ENCODE assay signal across 11 cellular contexts in genomic region chr14:35337557-35338255, GRCh38. TPM values are rescaled to one million over a fixed set of nuclear protein-coding genes. Genes with fewer than 3 reads are reported as not detected.
DNase-seq lines count a peak whose midpoint lies in the region; ATAC-seq and TF ChIP-seq lines count a peak whose summit lies in the region.
"Had no signal": no experiment of that assay in that cellular context is flagged by ENCODE, and none has a peak within 500 bp of the region (broad histone marks: within the 10 kb centered on the region; RNA-seq: fewer than 3 reads in every experiment).

No MANE protein-coding gene starts in this region.

- H3K27me3 ChIP-seq in BLaER1 (no peaks in the 10 kb centered on the region), adipocyte (replicated peaks; ENCODE audit: control insufficient read depth, insufficient read depth, low read length) (no peaks in the 10 kb centered on the region), psoas muscle (ENCODE audit: insufficient read depth in 3 of 3, low read length in 2 of 3) (no peaks in the 10 kb centered on the region), SJCRH30 (no peaks in the 10 kb centered on the region)

- no peak for TF ChIP-seq CTCF in psoas muscle (IDR thresholded peaks at IDR 0.05)

- H3K4me2 ChIP-seq in BLaER1: 0 out of 2 replicates have a peak overlapping the region, but pooled peaks have one; percentile 45

- H3K36me3 ChIP-seq in BLaER1 (no peaks in the 10 kb centered on the region), adipocyte (ENCODE audit: control insufficient read depth, insufficient read depth, low read length, severe bottlenecking) (no peaks in the 10 kb centered on the region), psoas muscle (ENCODE audit: insufficient read depth in 1 of 2, low read depth in 1 of 2) (no peaks in the 10 kb centered on the region), SJCRH30 (no peaks in the 10 kb centered on the region)

- WGBS in psoas muscle, 3 donors: 90 to 91% (median 91%) methylated on average over 6 of the region's 6 CpGs

- H3K9me3 ChIP-seq in BLaER1 (no peaks in the 10 kb centered on the region), adipocyte (ENCODE audit: control insufficient read depth, low read length) (no peaks in the 10 kb centered on the region), psoas muscle (no peaks in the 10 kb centered on the region), SJCRH30 (replicated peaks) (no peaks in the 10 kb centered on the region)

- H4K20me1 ChIP-seq in BLaER1: no peaks in the 10 kb centered on the region

- H3K4me1 ChIP-seq in BLaER1 (peaks cover 88% of the 10 kb centered on the region), adipocyte (ENCODE audit: control insufficient read depth, insufficient read depth, low read length) (peaks cover 59% of the 10 kb centered on the region), psoas muscle (peaks cover 49% of the 10 kb centered on the region), SJCRH30 (no peaks in the 10 kb centered on the region)

- H3K27ac ChIP-seq in BLaER1: peak overlapping the region; percentile 67; the same call in 1 of the 2 replicates
- H3K27ac ChIP-seq in psoas muscle: peak overlapping the region; percentile 75
- H3K27ac ChIP-seq in SJCRH30: no peak overlapping the region

- DNase-seq in adipocyte (ENCODE audit: low read depth) (no peak), islet precursor cell (peak; percentile 76), psoas muscle (no peak), NCI-H1930 (lab: John Stamatoyannopoulos, UW) (no peak), T-helper 9 cell (no peak), SJCRH30 (no peak), NCI-H526 (lab: John Stamatoyannopoulos, UW) (no peak)
- DNase-seq: activated naive CD4-positive, alpha-beta T cell treated with anti-CD3 and anti-CD28 coated beads, Interleukin-2, amount 50 U/mL, for 16 hours; AML-193; stimulated activated CD4-positive, alpha-beta T cell treated with anti-CD3 and anti-CD28 coated beads, Interleukin-4, amount 100 ng/mL, for 24 hours had no signal

- intact Hi-C loops in psoas muscle (cut with DNase I): loop anchor here (2.0 to 5.0 kb wide), 2 partner anchors 35 to 69 kb away; no protein-coding TSS in a partner anchor

- H3K4me3 ChIP-seq in BLaER1 (no peak overlapping the region), adipocyte (ENCODE audit: low read length) (peak overlapping the region; percentile 17), psoas muscle (no peak overlapping the region), SJCRH30 (no peak overlapping the region)

- H3K9ac ChIP-seq in BLaER1 (no peak overlapping the region), adipocyte (ENCODE audit: low read length) (peak overlapping the region; percentile 78)

- no peak for ATAC-seq in psoas muscle

RNA-seq across cellular contexts. Expression of gene PSMA6, which starts 45.5 kb away (rescaled TPM):
- total RNA-seq in psoas muscle: 100 to 1,000 TPM; 176 to 276 (median 262) TPM
- 100 to 1,000 TPM; 328 to 653 (median 448) TPM for polyA plus RNA-seq in psoas muscle
- 211 and 212 TPM in 2 replicates for total RNA-seq in SJCRH30 (2014; rRNA removed; shearing (Covaris generic))
